Comparison of ENCODE assay signal across 1 cellular context in the genomic region with DNA sequence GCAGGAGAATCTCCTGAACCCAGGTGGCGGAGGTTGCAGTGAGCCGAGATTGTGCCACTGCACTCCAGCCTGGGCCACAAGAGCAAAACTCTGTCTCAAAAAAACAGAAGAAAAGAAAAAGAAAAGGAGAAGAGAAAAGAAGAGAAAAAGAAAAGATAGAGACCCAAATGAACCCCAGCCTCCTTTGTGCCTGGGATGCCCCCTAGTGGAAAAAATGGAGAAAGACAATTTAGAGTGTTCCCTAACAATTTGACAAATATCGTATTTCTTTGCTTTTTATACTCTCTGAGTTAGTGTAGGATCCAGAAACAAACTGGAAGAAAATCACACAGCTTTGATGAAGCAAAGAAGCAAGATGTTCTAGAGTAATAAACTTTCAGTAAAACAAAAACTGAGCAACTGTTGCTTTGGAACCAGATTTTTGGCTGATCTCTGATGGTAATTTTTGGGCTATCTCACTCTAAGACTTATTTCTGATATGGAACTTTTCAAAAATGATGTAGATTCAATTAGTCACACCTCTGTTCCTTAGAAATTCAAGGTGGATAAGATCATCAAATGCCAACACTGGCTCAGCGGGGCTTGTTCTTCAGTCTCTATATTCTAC.
TF ChIP-seq lines count a peak whose summit lies in the region.

No MANE protein-coding gene starts in this region.

TF ChIP-seq in GM23338, 12 proteins besides CTCF, POLR2A, EP300 and RAD21 (continued from another document):
- TF ChIP-seq, protein P1, sequence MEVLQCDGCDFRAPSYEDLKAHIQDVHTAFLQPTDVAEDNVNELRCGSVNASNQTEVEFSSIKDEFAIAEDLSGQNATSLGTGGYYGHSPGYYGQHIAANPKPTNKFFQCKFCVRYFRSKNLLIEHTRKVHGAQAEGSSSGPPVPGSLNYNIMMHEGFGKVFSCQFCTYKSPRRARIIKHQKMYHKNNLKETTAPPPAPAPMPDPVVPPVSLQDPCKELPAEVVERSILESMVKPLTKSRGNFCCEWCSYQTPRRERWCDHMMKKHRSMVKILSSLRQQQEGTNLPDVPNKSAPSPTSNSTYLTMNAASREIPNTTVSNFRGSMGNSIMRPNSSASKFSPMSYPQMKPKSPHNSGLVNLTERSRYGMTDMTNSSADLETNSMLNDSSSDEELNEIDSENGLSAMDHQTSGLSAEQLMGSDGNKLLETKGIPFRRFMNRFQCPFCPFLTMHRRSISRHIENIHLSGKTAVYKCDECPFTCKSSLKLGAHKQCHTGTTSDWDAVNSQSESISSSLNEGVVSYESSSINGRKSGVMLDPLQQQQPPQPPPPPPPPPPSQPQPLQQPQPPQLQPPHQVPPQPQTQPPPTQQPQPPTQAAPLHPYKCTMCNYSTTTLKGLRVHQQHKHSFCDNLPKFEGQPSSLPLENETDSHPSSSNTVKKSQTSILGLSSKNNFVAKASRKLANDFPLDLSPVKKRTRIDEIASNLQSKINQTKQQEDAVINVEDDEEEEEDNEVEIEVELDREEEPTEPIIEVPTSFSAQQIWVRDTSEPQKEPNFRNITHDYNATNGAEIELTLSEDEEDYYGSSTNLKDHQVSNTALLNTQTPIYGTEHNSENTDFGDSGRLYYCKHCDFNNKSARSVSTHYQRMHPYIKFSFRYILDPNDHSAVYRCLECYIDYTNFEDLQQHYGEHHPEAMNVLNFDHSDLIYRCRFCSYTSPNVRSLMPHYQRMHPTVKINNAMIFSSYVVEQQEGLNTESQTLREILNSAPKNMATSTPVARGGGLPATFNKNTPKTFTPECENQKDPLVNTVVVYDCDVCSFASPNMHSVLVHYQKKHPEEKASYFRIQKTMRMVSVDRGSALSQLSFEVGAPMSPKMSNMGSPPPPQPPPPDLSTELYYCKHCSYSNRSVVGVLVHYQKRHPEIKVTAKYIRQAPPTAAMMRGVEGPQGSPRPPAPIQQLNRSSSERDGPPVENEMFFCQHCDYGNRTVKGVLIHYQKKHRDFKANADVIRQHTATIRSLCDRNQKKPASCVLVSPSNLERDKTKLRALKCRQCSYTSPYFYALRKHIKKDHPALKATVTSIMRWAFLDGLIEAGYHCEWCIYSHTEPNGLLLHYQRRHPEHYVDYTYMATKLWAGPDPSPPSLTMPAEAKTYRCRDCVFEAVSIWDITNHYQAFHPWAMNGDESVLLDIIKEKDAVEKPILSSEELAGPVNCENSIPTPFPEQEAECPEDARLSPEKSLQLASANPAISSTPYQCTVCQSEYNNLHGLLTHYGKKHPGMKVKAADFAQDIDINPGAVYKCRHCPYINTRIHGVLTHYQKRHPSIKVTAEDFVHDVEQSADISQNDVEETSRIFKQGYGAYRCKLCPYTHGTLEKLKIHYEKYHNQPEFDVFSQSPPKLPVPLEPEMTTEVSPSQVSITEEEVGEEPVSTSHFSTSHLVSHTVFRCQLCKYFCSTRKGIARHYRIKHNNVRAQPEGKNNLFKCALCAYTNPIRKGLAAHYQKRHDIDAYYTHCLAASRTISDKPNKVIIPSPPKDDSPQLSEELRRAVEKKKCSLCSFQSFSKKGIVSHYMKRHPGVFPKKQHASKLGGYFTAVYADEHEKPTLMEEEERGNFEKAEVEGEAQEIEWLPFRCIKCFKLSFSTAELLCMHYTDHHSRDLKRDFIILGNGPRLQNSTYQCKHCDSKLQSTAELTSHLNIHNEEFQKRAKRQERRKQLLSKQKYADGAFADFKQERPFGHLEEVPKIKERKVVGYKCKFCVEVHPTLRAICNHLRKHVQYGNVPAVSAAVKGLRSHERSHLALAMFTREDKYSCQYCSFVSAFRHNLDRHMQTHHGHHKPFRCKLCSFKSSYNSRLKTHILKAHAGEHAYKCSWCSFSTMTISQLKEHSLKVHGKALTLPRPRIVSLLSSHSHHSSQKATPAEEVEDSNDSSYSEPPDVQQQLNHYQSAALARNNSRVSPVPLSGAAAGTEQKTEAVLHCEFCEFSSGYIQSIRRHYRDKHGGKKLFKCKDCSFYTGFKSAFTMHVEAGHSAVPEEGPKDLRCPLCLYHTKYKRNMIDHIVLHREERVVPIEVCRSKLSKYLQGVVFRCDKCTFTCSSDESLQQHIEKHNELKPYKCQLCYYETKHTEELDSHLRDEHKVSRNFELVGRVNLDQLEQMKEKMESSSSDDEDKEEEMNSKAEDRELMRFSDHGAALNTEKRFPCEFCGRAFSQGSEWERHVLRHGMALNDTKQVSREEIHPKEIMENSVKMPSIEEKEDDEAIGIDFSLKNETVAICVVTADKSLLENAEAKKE (CRISPR knock-in tag; IDR thresholded peaks at IDR 0.05), result no peak
- TF ChIP-seq, protein P2, sequence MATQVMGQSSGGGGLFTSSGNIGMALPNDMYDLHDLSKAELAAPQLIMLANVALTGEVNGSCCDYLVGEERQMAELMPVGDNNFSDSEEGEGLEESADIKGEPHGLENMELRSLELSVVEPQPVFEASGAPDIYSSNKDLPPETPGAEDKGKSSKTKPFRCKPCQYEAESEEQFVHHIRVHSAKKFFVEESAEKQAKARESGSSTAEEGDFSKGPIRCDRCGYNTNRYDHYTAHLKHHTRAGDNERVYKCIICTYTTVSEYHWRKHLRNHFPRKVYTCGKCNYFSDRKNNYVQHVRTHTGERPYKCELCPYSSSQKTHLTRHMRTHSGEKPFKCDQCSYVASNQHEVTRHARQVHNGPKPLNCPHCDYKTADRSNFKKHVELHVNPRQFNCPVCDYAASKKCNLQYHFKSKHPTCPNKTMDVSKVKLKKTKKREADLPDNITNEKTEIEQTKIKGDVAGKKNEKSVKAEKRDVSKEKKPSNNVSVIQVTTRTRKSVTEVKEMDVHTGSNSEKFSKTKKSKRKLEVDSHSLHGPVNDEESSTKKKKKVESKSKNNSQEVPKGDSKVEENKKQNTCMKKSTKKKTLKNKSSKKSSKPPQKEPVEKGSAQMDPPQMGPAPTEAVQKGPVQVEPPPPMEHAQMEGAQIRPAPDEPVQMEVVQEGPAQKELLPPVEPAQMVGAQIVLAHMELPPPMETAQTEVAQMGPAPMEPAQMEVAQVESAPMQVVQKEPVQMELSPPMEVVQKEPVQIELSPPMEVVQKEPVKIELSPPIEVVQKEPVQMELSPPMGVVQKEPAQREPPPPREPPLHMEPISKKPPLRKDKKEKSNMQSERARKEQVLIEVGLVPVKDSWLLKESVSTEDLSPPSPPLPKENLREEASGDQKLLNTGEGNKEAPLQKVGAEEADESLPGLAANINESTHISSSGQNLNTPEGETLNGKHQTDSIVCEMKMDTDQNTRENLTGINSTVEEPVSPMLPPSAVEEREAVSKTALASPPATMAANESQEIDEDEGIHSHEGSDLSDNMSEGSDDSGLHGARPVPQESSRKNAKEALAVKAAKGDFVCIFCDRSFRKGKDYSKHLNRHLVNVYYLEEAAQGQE (IDR thresholded peaks at IDR 0.05; ENCODE audit: unreplicated experiment), result no peak
- no peak for TF ChIP-seq POLR2AphosphoS5 (IDR thresholded peaks at IDR 0.05; ENCODE audit: low read depth)
- no peak for TF ChIP-seq NANOG (IDR thresholded peaks at IDR 0.05; ENCODE audit: borderline replicate concordance)
- no peak for TF ChIP-seq EZH2 (IDR thresholded peaks at IDR 0.05; ENCODE audit: low read depth, unreplicated experiment)
- TF ChIP-seq CREB1 (CRISPR knock-in tag; IDR thresholded peaks at IDR 0.05; ENCODE audit: low read depth), result no peak
- no peak for TF ChIP-seq JUNB (IDR thresholded peaks at IDR 0.05; ENCODE audit: unreplicated experiment)
- TF ChIP-seq ZNF331 (CRISPR knock-in tag; IDR thresholded peaks at IDR 0.05; ENCODE audit: low read depth), result no peak
- TF ChIP-seq EZH2phosphoT487 (IDR thresholded peaks at IDR 0.05; ENCODE audit: unreplicated experiment), result no peak
- TF ChIP-seq, protein P3, sequence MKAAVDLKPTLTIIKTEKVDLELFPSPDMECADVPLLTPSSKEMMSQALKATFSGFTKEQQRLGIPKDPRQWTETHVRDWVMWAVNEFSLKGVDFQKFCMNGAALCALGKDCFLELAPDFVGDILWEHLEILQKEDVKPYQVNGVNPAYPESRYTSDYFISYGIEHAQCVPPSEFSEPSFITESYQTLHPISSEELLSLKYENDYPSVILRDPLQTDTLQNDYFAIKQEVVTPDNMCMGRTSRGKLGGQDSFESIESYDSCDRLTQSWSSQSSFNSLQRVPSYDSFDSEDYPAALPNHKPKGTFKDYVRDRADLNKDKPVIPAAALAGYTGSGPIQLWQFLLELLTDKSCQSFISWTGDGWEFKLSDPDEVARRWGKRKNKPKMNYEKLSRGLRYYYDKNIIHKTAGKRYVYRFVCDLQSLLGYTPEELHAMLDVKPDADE (IDR thresholded peaks at IDR 0.05), result no peak
